ENCODE assay signal across 7 cellular contexts in the genomic region with DNA sequence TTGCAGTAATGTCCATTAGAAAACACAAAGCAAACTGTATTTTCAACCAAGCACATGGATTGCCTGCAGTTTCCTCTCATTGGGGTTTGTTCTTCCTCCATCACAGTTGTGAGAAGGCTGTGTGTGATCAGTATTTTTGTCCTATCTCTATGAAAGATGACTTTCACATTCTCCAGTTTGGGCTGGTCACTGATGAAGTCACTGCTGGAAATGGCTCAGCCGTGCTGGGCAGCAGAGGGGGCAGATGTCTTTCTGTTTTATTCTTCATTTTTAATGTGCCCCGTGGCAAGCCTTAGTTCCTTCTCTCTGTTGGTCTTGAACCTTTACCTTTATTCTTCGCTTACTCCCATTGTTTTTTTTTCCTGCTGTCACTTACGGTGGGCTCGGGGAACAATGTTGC.
A peak's percentile ranks its signal among the peaks of the same experiment; 100 is the strongest.
DNase-seq lines count a peak whose midpoint lies in the region; ATAC-seq, FAIRE-seq and TF ChIP-seq lines count a peak whose summit lies in the region.

No MANE protein-coding gene starts in this region.

- ATAC-seq in GM12878 (no peak), GM18517 (IDR thresholded peaks at IDR 0.05; ENCODE audit: unreplicated experiment) (no peak)

- WGBS in GM12878 (ENCODE audit: insufficient coverage, insufficient replicate concordance, low lambda C conversion rate, missing lambda C conversion rate): 11% methylated on average over 5 of the region's 5 CpGs
- 3 to 12% (median 7%) methylated on average over 5 of the region's 5 CpGs for WGBS in stomach, 5 donors

- H3K4me2 ChIP-seq in GM12878 (ENCODE audit: control insufficient read depth, insufficient read depth): no peak overlapping the region

- TF ChIP-seq CTCF in GM12878 (IDR thresholded peaks at IDR 0.05 in 2 of 3, conservative IDR thresholded peaks at IDR 0.05 in 1 of 3; ENCODE audit: control insufficient read depth in 2 of 3, extremely low read depth in 1 of 3, insufficient read depth in 1 of 3, low read depth in 3 of 3, low read length in 3 of 3) (no peak), kidney (IDR thresholded peaks at IDR 0.05; ENCODE audit: borderline replicate concordance, extremely low read depth, insufficient read depth) (no peak), stomach (IDR thresholded peaks at IDR 0.05) (no peak)

- DNase-seq in M059J (ENCODE audit: low read depth): peak; percentile 19
- no peak for DNase-seq in GM12878 (ENCODE audit: low read depth, low spot score)
- DNase-seq in kidney: no peak
- DNase-seq in stomach: no peak
- DNase-seq in stimulated activated CD4-positive, alpha-beta T cell treated with anti-CD3 and anti-CD28 coated beads, Interleukin-15, amount 100 ng/mL, for 24 hours: no peak
- no peak for DNase-seq in MG63

- RAD21 ChIA-PET in GM12878 (lab: Charles Lee; ENCODE audit: unreplicated experiment): no interaction called here

- H3K36me3 ChIP-seq in GM12878 (ENCODE audit: control insufficient read depth in 2 of 2, insufficient read depth in 2 of 2, low read length in 1 of 2) (no peaks in the 10 kb centered on the region), kidney (ENCODE audit: control insufficient read depth in 1 of 2, insufficient read depth in 2 of 2, low read length in 2 of 2) (no peaks in the 10 kb centered on the region), stomach (no peaks in the 10 kb centered on the region), MG63 (no peaks in the 10 kb centered on the region)

- H3K9me3 ChIP-seq in GM12878 (replicated peaks; ENCODE audit: control insufficient read depth, insufficient read depth, low read length) (no peaks in the 10 kb centered on the region), kidney (ENCODE audit: control insufficient read depth in 1 of 2, low read length in 2 of 2) (no peaks in the 10 kb centered on the region), stomach (no peaks in the 10 kb centered on the region), MG63 (no peaks in the 10 kb centered on the region)

- no peak overlapping the region for H3K27ac ChIP-seq in GM12878 (ENCODE audit: control insufficient read depth, insufficient read depth)
- H3K27ac ChIP-seq in kidney (ENCODE audit: low read depth in 2 of 2, low read length in 2 of 2): peak overlapping the region in 1 of 2 donors; percentile 15
- peak overlapping the region in 4 of 5 donors; percentile 56 to 73 (median 66) for H3K27ac ChIP-seq in stomach

- POLR2A ChIA-PET in GM12878 (lab: Charles Lee): no interaction called here

- TF ChIP-seq EP300 in GM12878 (IDR thresholded peaks at IDR 0.05; ENCODE audit: borderline replicate concordance in 1 of 2, control insufficient read depth in 1 of 2, low read depth in 2 of 2, low read length in 2 of 2) (no peak), stomach (IDR thresholded peaks at IDR 0.05) (no peak)

- BruUV-seq in GM12878 (replicated peaks; lab: Mats Ljungman, UMichigan): no TSS peak

- no peak overlapping the region for H3K9ac ChIP-seq in GM12878 (ENCODE audit: control insufficient read depth, insufficient read depth, low read length)
- peak overlapping the region in 1 of 2 donors; percentile 49 for H3K9ac ChIP-seq in kidney (ENCODE audit: low read length in 2 of 2)

- H2AFZ ChIP-seq in GM12878 (ENCODE audit: control insufficient read depth, low read depth, low read length): no peak overlapping the region

- in situ Hi-C loops in GM12878 (cut with MboI): no loop called here

- CTCF ChIA-PET in GM12878 (lab: Yijun Ruan, JAX): no interaction called here

- no peaks in the 10 kb centered on the region for H4K20me1 ChIP-seq in GM12878 (ENCODE audit: control insufficient read depth, insufficient read depth)

- intact Hi-C loops in GM12878 (cut with micrococcal nuclease; ENCODE audit: unreplicated experiment): no loop called here
- intact Hi-C loops in kidney (cut with DNase I): no loop called here
- intact Hi-C loops in stomach (cut with DNase I; ENCODE audit: low total_unique reads): no loop called here

- H3K27me3 ChIP-seq in GM12878 (replicated peaks in 1 of 2; ENCODE audit: control insufficient read depth in 2 of 2, insufficient read depth in 2 of 2, low read length in 1 of 2) (no peaks in the 10 kb centered on the region; a peak in 1 of 4 replicates), stomach (no peaks in the 10 kb centered on the region), MG63 (peaks cover 11% of the 10 kb centered on the region)

- no peak for FAIRE-seq in GM12878 (lab: Jason Lieb, UNC)
- FAIRE-seq in kidney (lab: Jason Lieb, UNC): no peak

- TF ChIP-seq RAD21 in GM12878 (IDR thresholded peaks at IDR 0.05; ENCODE audit: insufficient read depth, low read depth, low read length): no peak

- no peak for TF ChIP-seq POLR2A in GM12878 (IDR thresholded peaks at IDR 0.05; ENCODE audit: low read depth, low read length)
- TF ChIP-seq POLR2A in stomach (IDR thresholded peaks at IDR 0.05): no peak

- H3K4me3 ChIP-seq in GM12878 (0 out of 2 replicates have a peak overlapping the region, but pooled peaks have one; percentile 11), kidney (ENCODE audit: low read length in 2 of 2) (peak overlapping the region; percentile 57 to 58), stomach (peak overlapping the region; percentile 22 to 41 (median 36)), MG63 (no peak overlapping the region)

- H3K79me2 ChIP-seq in GM12878 (ENCODE audit: control insufficient read depth, insufficient read depth, low read length): no peaks in the 10 kb centered on the region

- SMC1A ChIA-PET in GM12878 (lab: Charles Lee; ENCODE audit: uncharacterized antibody, unreplicated experiment): no interaction called here

- H3K4me1 ChIP-seq in GM12878 (ENCODE audit: control insufficient read depth, insufficient read depth, low read length) (no peaks in the 10 kb centered on the region), kidney (ENCODE audit: control insufficient read depth in 1 of 2, insufficient read depth in 1 of 2, low read depth in 1 of 2, low read length in 2 of 2) (peaks cover 0 to 2% of the 10 kb centered on the region in 2 donors), stomach (peaks cover 0 to 25% (median 15%) of the 10 kb centered on the region in 4 donors)

TF ChIP-seq in GM12878, 131 proteins besides CTCF, POLR2A, EP300 and RAD21 (continues in another document):
- TF ChIP-seq KAT2A (conservative IDR thresholded peaks at IDR 0.05; ENCODE audit: control insufficient read depth, low read depth, low read length) (no peak), SMARCA5 (IDR thresholded peaks at IDR 0.05) (no peak), ZBTB11 (CRISPR knock-in tag; IDR thresholded peaks at IDR 0.05) (no peak), IKZF1 (conservative IDR thresholded peaks at IDR 0.05) (no peak), SMAD5 (IDR thresholded peaks at IDR 0.05; ENCODE audit: low read depth) (no peak), NR2F1 (conservative IDR thresholded peaks at IDR 0.05) (no peak), MEF2B (IDR thresholded peaks at IDR 0.05; ENCODE audit: partially characterized antibody, poor library complexity, severe bottlenecking) (no peak)
- TF ChIP-seq, protein P1, sequence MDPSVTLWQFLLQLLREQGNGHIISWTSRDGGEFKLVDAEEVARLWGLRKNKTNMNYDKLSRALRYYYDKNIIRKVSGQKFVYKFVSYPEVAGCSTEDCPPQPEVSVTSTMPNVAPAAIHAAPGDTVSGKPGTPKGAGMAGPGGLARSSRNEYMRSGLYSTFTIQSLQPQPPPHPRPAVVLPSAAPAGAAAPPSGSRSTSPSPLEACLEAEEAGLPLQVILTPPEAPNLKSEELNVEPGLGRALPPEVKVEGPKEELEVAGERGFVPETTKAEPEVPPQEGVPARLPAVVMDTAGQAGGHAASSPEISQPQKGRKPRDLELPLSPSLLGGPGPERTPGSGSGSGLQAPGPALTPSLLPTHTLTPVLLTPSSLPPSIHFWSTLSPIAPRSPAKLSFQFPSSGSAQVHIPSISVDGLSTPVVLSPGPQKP (IDR thresholded peaks at IDR 0.05; ENCODE audit: low read depth, low read length): no peak
